13 cellular contexts compared by ENCODE assay signal in the genomic region with DNA sequence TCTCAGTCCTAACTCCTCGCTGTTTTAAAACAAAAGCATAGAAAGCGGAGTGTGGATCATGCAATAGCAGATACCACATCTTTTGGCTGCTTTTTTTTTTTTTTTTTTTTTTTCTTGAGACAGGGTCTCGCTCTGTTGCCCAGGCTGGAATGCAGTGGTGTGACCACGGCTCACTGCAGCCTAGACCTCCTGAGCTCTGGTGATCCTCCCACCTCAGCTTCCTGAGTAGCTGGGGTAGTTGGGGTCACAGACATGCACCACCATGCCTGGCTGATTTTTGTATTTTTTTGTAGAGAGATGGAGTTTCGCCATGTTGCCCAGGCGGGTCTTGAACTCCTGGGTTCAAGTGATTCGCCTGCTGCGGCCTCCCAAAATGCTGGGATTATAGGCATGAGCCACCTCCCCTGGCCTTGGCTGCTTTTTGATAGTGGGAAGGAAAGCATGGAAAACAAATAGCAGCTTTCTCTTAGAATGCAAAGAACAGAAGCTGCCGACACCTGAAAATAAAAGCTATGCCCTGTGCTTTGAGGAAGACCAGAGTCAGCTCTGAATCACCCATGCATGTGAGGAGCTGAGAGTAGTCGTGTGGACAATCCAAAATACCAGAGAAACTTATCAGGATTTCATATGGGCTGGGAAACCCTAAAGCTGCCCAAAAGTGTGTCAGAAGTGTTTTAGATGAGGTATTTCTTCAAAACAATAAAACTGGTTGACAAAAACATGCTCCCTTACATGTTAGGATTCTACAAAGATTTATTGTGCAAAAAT. TPM values are rescaled to one million over a fixed set of nuclear protein-coding genes. Genes with fewer than 3 reads are reported as not detected.
DNase-seq lines count a peak whose midpoint lies in the region; ATAC-seq and TF ChIP-seq lines count a peak whose summit lies in the region.
"Had no signal": no experiment of that assay in that cellular context is flagged by ENCODE, and none has a peak within 500 bp of the region (broad histone marks: within the 10 kb centered on the region; RNA-seq: fewer than 3 reads in every experiment).

No MANE protein-coding gene starts in this region.

- no peak for ATAC-seq in HG02642 (IDR thresholded peaks at IDR 0.05; ENCODE audit: poor library complexity, unreplicated experiment)
- ATAC-seq: activated naive CD8-positive, alpha-beta T cell treated with anti-CD3 and anti-CD28 coated beads, Interleukin-2, amount 50 U/mL, for 24 hours had no signal

- H3K4me1 Mint-ChIP-seq in activated T-helper 1 cell treated with anti-CD3 and anti-CD28 coated beads, Interleukin-12 subunit alpha, Interleukin-12 subunit beta, Interleukin-2, Interleukin-4 antibody, amounts not matched to agents 30 ng/mL and 10 ng/mL and 1 ng/mL, durations not matched to agents 14 hours and 24 hours and 36 hours (ENCODE audit: low read depth) = peaks cover 36% of the 10 kb centered on the region

- intact Hi-C loops in activated T-helper 1 cell treated with anti-CD3 and anti-CD28 coated beads, Interleukin-12 subunit alpha, Interleukin-12 subunit beta, Interleukin-2, Interleukin-4 antibody, amounts not matched to agents 30 ng/mL and 10 ng/mL and 1 ng/mL, durations not matched to agents 14 hours and 24 hours and 36 hours (cut with micrococcal nuclease) = loop anchor here (10.0 kb wide), 1 partner anchor 714 kb away; a partner anchor contains a TSS

- no peak overlapping the region for H3K4me3 Mint-ChIP-seq in activated T-helper 1 cell treated with anti-CD3 and anti-CD28 coated beads, Interleukin-12 subunit alpha, Interleukin-12 subunit beta, Interleukin-2, Interleukin-4 antibody, amounts not matched to agents 30 ng/mL and 10 ng/mL and 1 ng/mL, durations not matched to agents 14 hours and 24 hours and 36 hours
- H3K4me3 Mint-ChIP-seq: activated naive CD8-positive, alpha-beta T cell treated with anti-CD3 and anti-CD28 coated beads, Interleukin-2, amount 50 U/mL, for 24 hours had no signal

- no peaks in the 10 kb centered on the region for H3K27me3 Mint-ChIP-seq in activated T-helper 1 cell treated with anti-CD3 and anti-CD28 coated beads, Interleukin-12 subunit alpha, Interleukin-12 subunit beta, Interleukin-2, Interleukin-4 antibody, amounts not matched to agents 30 ng/mL and 10 ng/mL and 1 ng/mL, durations not matched to agents 14 hours and 24 hours and 36 hours (ENCODE audit: insufficient read depth)
- H3K27me3 Mint-ChIP-seq: activated naive CD8-positive, alpha-beta T cell treated with anti-CD3 and anti-CD28 coated beads, Interleukin-2, amount 50 U/mL, for 24 hours had no signal

- in situ Hi-C loops in ACHN (cut with HindIII; ENCODE audit: low pct_ligation_motif_present, low pct_unique_long_range_greater_than_20kb, low sequenced_read_pairs) = no loop called here
- in situ Hi-C loops in GM13976 (cut with MboI; ENCODE audit: low sequenced_read_pairs, unreplicated experiment) = no loop called here

- H3K27ac Mint-ChIP-seq in activated T-helper 1 cell treated with anti-CD3 and anti-CD28 coated beads, Interleukin-12 subunit alpha, Interleukin-12 subunit beta, Interleukin-2, Interleukin-4 antibody, amounts not matched to agents 30 ng/mL and 10 ng/mL and 1 ng/mL, durations not matched to agents 14 hours and 24 hours and 36 hours = peak overlapping the region; percentile 14

- H3K9me3 Mint-ChIP-seq in activated T-helper 1 cell treated with anti-CD3 and anti-CD28 coated beads, Interleukin-12 subunit alpha, Interleukin-12 subunit beta, Interleukin-2, Interleukin-4 antibody, amounts not matched to agents 30 ng/mL and 10 ng/mL and 1 ng/mL, durations not matched to agents 14 hours and 24 hours and 36 hours = no peaks in the 10 kb centered on the region
- H3K9me3 Mint-ChIP-seq: activated naive CD8-positive, alpha-beta T cell treated with anti-CD3 and anti-CD28 coated beads, Interleukin-2, amount 50 U/mL, for 24 hours had no signal

- peak; percentile 71 for DNase-seq in ACHN
- DNase-seq in GM03348 (ENCODE audit: low spot score) = peak; percentile 40
- no peak for DNase-seq in activated T-helper 1 cell treated with anti-CD3 and anti-CD28 coated beads, Interleukin-12 subunit alpha, Interleukin-12 subunit beta, Interleukin-2, Interleukin-4 antibody, amounts not matched to agents 30 ng/mL and 10 ng/mL and 1 ng/mL, durations not matched to agents 14 hours and 24 hours and 36 hours (ENCODE audit: low spot score)
- peak; percentile 81 for DNase-seq in kidney glomerular epithelial cell (lab: John Stamatoyannopoulos, UW)
- no peak for DNase-seq in GM13976 (ENCODE audit: low spot score)
- DNase-seq in NCI-H1092 treated with DMSO at 0.1 percent for 48 hours (lab: John Stamatoyannopoulos, UW) = no peak
- no peak for DNase-seq in activated CD4-positive, alpha-beta T cell treated with anti-CD3 and anti-CD28 coated beads for 1 hour
- DNase-seq: activated naive CD8-positive, alpha-beta T cell treated with anti-CD3 and anti-CD28 coated beads, Interleukin-2, amount 50 U/mL, for 24 hours; EL; NCI-H1694 treated with DMSO at 0.1 percent for 48 hours; NCI-H748 treated with DMSO at 0.1 percent for 48 hours; SHP77 treated with DMSO at 0.1 percent for 48 hours had no signal

- no peak for TF ChIP-seq CTCF in GM13976 (IDR thresholded peaks at IDR 0.05; ENCODE audit: borderline replicate concordance, control extremely low read depth, extremely low read depth, insufficient read depth, missing control alignments)

- H3K36me3 Mint-ChIP-seq in activated T-helper 1 cell treated with anti-CD3 and anti-CD28 coated beads, Interleukin-12 subunit alpha, Interleukin-12 subunit beta, Interleukin-2, Interleukin-4 antibody, amounts not matched to agents 30 ng/mL and 10 ng/mL and 1 ng/mL, durations not matched to agents 14 hours and 24 hours and 36 hours (ENCODE audit: low read depth) = peaks cover 4% of the 10 kb centered on the region

RNA-seq across cellular contexts. Expression of a gene that starts 3.6 kb away (rescaled TPM):
- total RNA-seq in activated T-helper 1 cell treated with anti-CD3 and anti-CD28 coated beads, Interleukin-12 subunit alpha, Interleukin-12 subunit beta, Interleukin-2, Interleukin-4 antibody, amounts not matched to agents 30 ng/mL and 10 ng/mL and 1 ng/mL, durations not matched to agents 14 hours and 24 hours and 36 hours = 40.8 and 45.3 TPM in 2 replicates

Comparison
In these comparisons a context has a peak if more than half of its experiments do, and no peak if none do; other contexts are left out.
1. DNase-seq: peak in ACHN (single experiment), GM03348 (single experiment) and kidney glomerular epithelial cell (single experiment); none in activated T-helper 1 cell treated with anti-CD3 and anti-CD28 coated beads, Interleukin-12 subunit alpha, Interleukin-12 subunit beta, Interleukin-2, Interleukin-4 antibody, amounts not matched to agents 30 ng/mL and 10 ng/mL and 1 ng/mL, durations not matched to agents 14 hours and 24 hours and 36 hours (single experiment), GM13976 (single experiment), NCI-H1092 treated with DMSO at 0.1 percent for 48 hours (single experiment) and activated CD4-positive, alpha-beta T cell treated with anti-CD3 and anti-CD28 coated beads for 1 hour (single experiment).